ENCODE assay signal across 21 cellular contexts in genomic region chr19:33039108-33039599, GRCh38. TPM values are rescaled to one million over a fixed set of nuclear protein-coding genes. Genes with fewer than 3 reads are reported as not detected.
DNase-seq lines count a peak whose midpoint lies in the region; FAIRE-seq and TF ChIP-seq lines count a peak whose summit lies in the region.
"Had no signal": no experiment of that assay in that cellular context is flagged by ENCODE, and none has a peak within 500 bp of the region (broad histone marks: within the 10 kb centered on the region; RNA-seq: fewer than 3 reads in every experiment).

No MANE protein-coding gene starts in this region.

- H3K9ac ChIP-seq in H1 (replicated peaks in 1 of 4; ENCODE audit: extremely low read depth in 1 of 4, low read depth in 3 of 4, low read length in 3 of 4): peak overlapping the region in 1 of 4 experiments; percentile 18; a peak in 1 of 7 replicates

- no peak overlapping the region for H4K5ac ChIP-seq in H1 (ENCODE audit: insufficient read length, low read depth, low read length)

- CTCF ChIA-PET in H1 (lab: Charles Lee; ENCODE audit: partially characterized antibody): interaction anchor here (0.6 to 1.7 kb wide), 6 partner anchors 12 to 145 kb away, joined by 3 to 6 read pairs (median 4); partner anchors contain the start of gene RHPN2

- peaks cover 0 to 54% of the 10 kb centered on the region in 2 experiments; a peak in 3 of 4 replicates for H3K79me2 ChIP-seq in H1 (ENCODE audit: control insufficient read depth in 1 of 2, insufficient read depth in 2 of 2, low read length in 2 of 2)

- H2BK5ac ChIP-seq in H1 (ENCODE audit: low read depth, low read length): no peak overlapping the region

- TF ChIP-seq POLR2A in H1 (IDR thresholded peaks at IDR 0.05; ENCODE audit: control extremely low read depth in 1 of 2, low read depth in 2 of 2, low read length in 2 of 2): no peak

- 0 out of 2 replicates have a peak, but pooled peaks cover 1% of the 10 kb centered on the region for H3K23me2 ChIP-seq in H1 (ENCODE audit: low read depth, low read length)

- H3K27ac ChIP-seq in H1 (ENCODE audit: low read depth, low read length): no peak overlapping the region
- H3K27ac ChIP-seq: psoas muscle, testis had no signal

- no peak overlapping the region for H3K18ac ChIP-seq in H1 (ENCODE audit: extremely low read depth, low read length)

- no peak overlapping the region for H2BK120ac ChIP-seq in H1 (replicated peaks; ENCODE audit: low read depth, low read length)

- peaks cover 3% of the 10 kb centered on the region for H3K79me1 ChIP-seq in H1 (ENCODE audit: low read depth, low read length)

- no peaks in the 10 kb centered on the region for H3K9me3 Mint-ChIP-seq in neural crest cell
- H3K9me3 Mint-ChIP-seq: activated T-cell treated with anti-CD3 and anti-CD28 coated beads, Interleukin-2, amount 50 U/mL, for 24 hours; CD4-positive, CD25-positive, alpha-beta regulatory T cell; stimulated activated memory B cell treated with anti-CD40 and anti-IgM and Interleukin-4, amounts not matched to agents 10 μg/mL and 1 μg/mL and 100 μg/mL, for 72 hours had no signal

- no peak for TF ChIP-seq EP300 in H1 (IDR thresholded peaks at IDR 0.05; ENCODE audit: borderline replicate concordance in 1 of 2, low read depth in 2 of 2, low read length in 2 of 2)

- no peak for FAIRE-seq in H1 (lab: Jason Lieb, UNC)
- FAIRE-seq: GM12892 had no signal

- peak overlapping the region; percentile 27 for H3K27ac Mint-ChIP-seq in neural crest cell (ENCODE audit: unreplicated experiment)
- H3K27ac Mint-ChIP-seq: activated CD8-positive, alpha-beta T cell treated with anti-CD3 and anti-CD28 coated beads, Interleukin-2, amount 10 ng/mL, durations not matched to agents 7 days and 5 days; activated T-cell treated with anti-CD3 and anti-CD28 coated beads, Interleukin-2, amount 50 U/mL, for 24 hours; stimulated activated memory B cell treated with anti-CD40 and anti-IgM and Interleukin-4, amounts not matched to agents 10 μg/mL and 1 μg/mL and 100 μg/mL, for 72 hours had no signal

- TF ChIP-seq CTCF in H1 (IDR thresholded peaks at IDR 0.05; ENCODE audit: control extremely low read depth in 1 of 3, insufficient read depth in 1 of 3, low read depth in 1 of 3, low read length in 3 of 3) (no peak), neural crest cell (conservative IDR thresholded peaks at IDR 0.05) (no peak)

- H3K4me3 Mint-ChIP-seq in neural crest cell: no peak overlapping the region
- H3K4me3 Mint-ChIP-seq: activated CD8-positive, alpha-beta T cell treated with anti-CD3 and anti-CD28 coated beads, Interleukin-2, amount 10 ng/mL, durations not matched to agents 7 days and 5 days; activated T-cell treated with anti-CD3 and anti-CD28 coated beads, Interleukin-2, amount 50 U/mL, for 24 hours; stimulated activated memory B cell treated with anti-CD40 and anti-IgM and Interleukin-4, amounts not matched to agents 10 μg/mL and 1 μg/mL and 100 μg/mL, for 72 hours had no signal

- no peak overlapping the region for H3K56ac ChIP-seq in H1 (replicated peaks; ENCODE audit: insufficient read length, low read depth, low read length)

- H3K4ac ChIP-seq in H1 (replicated peaks; ENCODE audit: insufficient read length, low read depth, low read length): no peak overlapping the region

- H2BK20ac ChIP-seq in H1 (ENCODE audit: low read length): no peak overlapping the region

- no peaks in the 10 kb centered on the region for H3K27me3 ChIP-seq in H1 (replicated peaks in 1 of 4; ENCODE audit: control insufficient read depth in 3 of 4, extremely low read depth in 1 of 4, insufficient read depth in 3 of 4, low read length in 3 of 4)
- H3K27me3 ChIP-seq: testis had no signal

- H2AFZ ChIP-seq in H1 (ENCODE audit: low read length): no peak overlapping the region

- no peak overlapping the region for H3K23ac ChIP-seq in H1 (ENCODE audit: insufficient read length)

- H3K4me1 Mint-ChIP-seq in neural crest cell: peaks cover 15% of the 10 kb centered on the region

- no peak overlapping the region for H3K4me3 ChIP-seq in H1 (ENCODE audit: extremely low read depth in 1 of 4, insufficient read depth in 2 of 4, low read depth in 3 of 4, low read length in 4 of 4)
- H3K4me3 ChIP-seq: psoas muscle, testis had no signal

- peaks cover 0 to 6% (median 1%) of the 10 kb centered on the region in 4 experiments; a peak in 2 of 7 replicates for H3K4me1 ChIP-seq in H1 (replicated peaks in 1 of 4; ENCODE audit: control insufficient read depth in 3 of 4, insufficient read depth in 4 of 4, low read length in 3 of 4)
- H3K4me1 ChIP-seq: psoas muscle, testis had no signal

- no peak for TF ChIP-seq RAD21 in H1 (IDR thresholded peaks at IDR 0.05 in 1 of 2, conservative IDR thresholded peaks at IDR 0.05 in 1 of 2; ENCODE audit: low read depth in 2 of 2, low read length in 2 of 2)

- H3K36me3 ChIP-seq in H1 (ENCODE audit: control insufficient read depth in 2 of 4, insufficient read depth in 4 of 4, low read length in 3 of 4): peaks cover 0 to 7% (median 2%) of the 10 kb centered on the region in 4 experiments; a peak in 1 of 8 replicates

- H3K27me3 Mint-ChIP-seq in neural crest cell (ENCODE audit: low read depth): no peaks in the 10 kb centered on the region
- H3K27me3 Mint-ChIP-seq: activated T-cell treated with anti-CD3 and anti-CD28 coated beads, Interleukin-2, amount 50 U/mL, for 24 hours; stimulated activated memory B cell treated with anti-CD40 and anti-IgM and Interleukin-4, amounts not matched to agents 10 μg/mL and 1 μg/mL and 100 μg/mL, for 72 hours had no signal

- DNase-seq in D341Med (ENCODE audit: low spot score) (peak; percentile 49), HuH-7.5 (ENCODE audit: low spot score) (peak; percentile 61), H1 (ENCODE audit: low read depth in 1 of 2, low spot score in 2 of 2) (no peak), neural crest cell (ENCODE audit: low read depth, low spot score) (no peak), NCI-H1694 treated with DMSO at 0.1 percent for 48 hours (lab: John Stamatoyannopoulos, UW) (no peak), COR-L47 (lab: John Stamatoyannopoulos, UW) (no peak), COLO668 (lab: John Stamatoyannopoulos, UW; ENCODE audit: unreplicated experiment) (no peak)
- no peak for DNase-seq in stimulated activated CD4-positive, alpha-beta T cell treated with anti-CD3 and anti-CD28 coated beads, Interleukin-2, amount 100 ng/mL, for 24 hours
- DNase-seq: activated CD8-positive, alpha-beta T cell treated with anti-CD3 and anti-CD28 coated beads, Interleukin-2, amount 10 ng/mL, durations not matched to agents 7 days and 5 days; activated naive CD4-positive, alpha-beta T cell; activated T-cell treated with anti-CD3 and anti-CD28 coated beads, Interleukin-2, amount 50 U/mL, for 24 hours; CD4-positive, CD25-positive, alpha-beta regulatory T cell; Kasumi-1; left cardiac atrium; NCI-H1092 treated with DMSO at 0.1 percent for 48 hours; NCI-H510A; psoas muscle; stimulated activated CD4-positive, alpha-beta T cell treated with anti-CD3 and anti-CD28 coated beads, Interleukin-1b, Interleukin-23, amount 100 ng/mL, for 48 hours; testis had no signal

- peaks cover 12% of the 10 kb centered on the region for H3K36me3 Mint-ChIP-seq in neural crest cell (ENCODE audit: low read depth)
- H3K36me3 Mint-ChIP-seq: CD4-positive, CD25-positive, alpha-beta regulatory T cell had no signal

- no peak overlapping the region for H2BK15ac ChIP-seq in H1 (ENCODE audit: low read length)

- no peak overlapping the region for H4K8ac ChIP-seq in H1 (ENCODE audit: extremely low read depth, insufficient read depth, low read length)

- peak overlapping the region; percentile 71; the same call in 1 of the 2 replicates for H2BK12ac ChIP-seq in H1 (ENCODE audit: low read depth, low read length)

- 88% methylated on average over 10 of the region's 10 CpGs; no CpG with 5 or more reads in 1 of the 2 experiments for WGBS in H1 (ENCODE audit: extremely low coverage in 1 of 2, insufficient coverage in 1 of 2, insufficient read length in 1 of 2, insufficient replicate concordance in 2 of 2, low coverage in 1 of 2, low lambda C conversion rate in 2 of 2, missing lambda C conversion rate in 1 of 2), 2 experiments

- H2AK5ac ChIP-seq in H1 (ENCODE audit: low read depth, low read length): no peak overlapping the region

- H3K14ac ChIP-seq in H1 (ENCODE audit: insufficient read length): no peak overlapping the region

- H4K20me1 ChIP-seq in H1 (replicated peaks in 1 of 2; ENCODE audit: control insufficient read depth in 1 of 2, insufficient read depth in 2 of 2, low read length in 2 of 2): peaks cover 0 to 2% of the 10 kb centered on the region in 2 experiments

- POLR2A ChIA-PET in H1 (lab: Charles Lee; ENCODE audit: partially characterized antibody): no interaction called here

- no peak overlapping the region for H3K4me2 ChIP-seq in H1 (ENCODE audit: insufficient read depth in 1 of 2, low read depth in 2 of 2, low read length in 2 of 2)

- no peak overlapping the region for H4K91ac ChIP-seq in H1 (replicated peaks; ENCODE audit: insufficient read length, low read length)

- H3K9me3 ChIP-seq in H1 (ENCODE audit: insufficient read depth in 2 of 2, low read depth in 1 of 2, low read length in 1 of 2): peaks cover 0 to 9% of the 10 kb centered on the region in 2 experiments; a peak in 2 of 4 replicates
- H3K9me3 ChIP-seq: psoas muscle, testis had no signal

TF ChIP-seq in H1, 55 proteins besides CTCF, POLR2A, EP300 and RAD21 (continues in another document):
- TF ChIP-seq BRCA1 (IDR thresholded peaks at IDR 0.05; ENCODE audit: low read depth, low read length): no peak

RNA-seq across cellular contexts. Expression of gene RHPN2, which starts 25.5 kb away (rescaled TPM):
- 31.1 and 36.2 TPM in 2 replicates for total RNA-seq in H1 (2021; fragmentation: NEBNext Ultra II Directional; extraction: Animal tissue kit (Norgen Biotek cat#: 25700))
- polyA plus RNA-seq in H1 (2011; rRNA removed): 22.8 and 27.2 TPM in 2 replicates
- polyA plus RNA-seq in H1 (2011; cell fraction: cytosol; rRNA removed): 28.8 TPM
- 26.0 TPM for polyA plus RNA-seq in H1 (2011; cell fraction: nucleus; rRNA removed)
- polyA plus RNA-seq in H1 (2012, experiment 1 of 2): 23.3 to 37.2 TPM (median 28.3 TPM) in 4 replicates
- polyA plus RNA-seq in H1 (2012, experiment 2 of 2): 15.6 TPM
- 14.1 TPM for polyA plus RNA-seq in H1 (2013, experiment 1 of 2)
- polyA plus RNA-seq in H1 (2013, experiment 2 of 2): 15.8 TPM
- polyA minus RNA-seq in H1 (2011; rRNA and poly(A)+ RNA removed): 29.3 and 36.6 TPM in 2 replicates
- 33.2 TPM for polyA minus RNA-seq in H1 (2011; cell fraction: cytosol; rRNA and poly(A)+ RNA removed)
- polyA minus RNA-seq in H1 (2011; cell fraction: nucleus; rRNA and poly(A)+ RNA removed): 18.1 TPM
- total RNA-seq in neural crest cell: 10.2 and 11.3 TPM in 2 replicates

RNA-seq across cellular contexts. Expression of gene GPATCH1, which starts 41.8 kb away (rescaled TPM):
- 8.2 and 8.8 TPM in 2 replicates for total RNA-seq in H1 (2021; fragmentation: NEBNext Ultra II Directional; extraction: Animal tissue kit (Norgen Biotek cat#: 25700))
- 3.5 and 4.3 TPM in 2 replicates for polyA plus RNA-seq in H1 (2011; rRNA removed)
- polyA plus RNA-seq in H1 (2011; cell fraction: cytosol; rRNA removed): 8.1 TPM
- 12.4 TPM for polyA plus RNA-seq in H1 (2011; cell fraction: nucleus; rRNA removed)
- 8.0 to 15.0 TPM (median 9.1 TPM) in 4 replicates for polyA plus RNA-seq in H1 (2012, experiment 1 of 2)
- 1.3 TPM for polyA plus RNA-seq in H1 (2012, experiment 2 of 2)
- 7.1 TPM for polyA plus RNA-seq in H1 (2013, experiment 1 of 2)
- 6.1 TPM for polyA plus RNA-seq in H1 (2013, experiment 2 of 2)
- polyA minus RNA-seq in H1 (2011; rRNA and poly(A)+ RNA removed): 8.8 and 12.0 TPM in 2 replicates
- polyA minus RNA-seq in H1 (2011; cell fraction: cytosol; rRNA and poly(A)+ RNA removed): 2.4 TPM
- polyA minus RNA-seq in H1 (2011; cell fraction: nucleus; rRNA and poly(A)+ RNA removed): 9.9 TPM
- total RNA-seq in neural crest cell: 12.9 TPM in 2 replicates

Comparison
In these comparisons a context has a peak if more than half of its experiments do, and no peak if none do; other contexts are left out.
1. DNase-seq: peak in D341Med (single experiment) and HuH-7.5 (single experiment); none in H1 (0 of 2), neural crest cell (single experiment), NCI-H1694 treated with DMSO at 0.1 percent for 48 hours (single experiment), COR-L47 (single experiment), stimulated activated CD4-positive, alpha-beta T cell treated with anti-CD3 and anti-CD28 coated beads, Interleukin-2, amount 100 ng/mL, for 24 hours (0 of 2) and COLO668 (single experiment).